In genomic region chr6:50821431-50822077, GRCh38 we compare ENCODE assay signal across 19 cellular contexts. TPM values are rescaled to one million over a fixed set of nuclear protein-coding genes. Genes with fewer than 3 reads are reported as not detected.
A peak's percentile ranks its signal among the peaks of the same experiment; 100 is the strongest.
DNase-seq lines count a peak whose midpoint lies in the region; ATAC-seq, FAIRE-seq and TF ChIP-seq lines count a peak whose summit lies in the region.
"Had no signal": no experiment of that assay in that cellular context is flagged by ENCODE, and none has a peak within 500 bp of the region (broad histone marks: within the 10 kb centered on the region; RNA-seq: fewer than 3 reads in every experiment).

No MANE protein-coding gene starts in this region.

- TF ChIP-seq CTCF in astrocyte (IDR thresholded peaks at IDR 0.05; ENCODE audit: insufficient read depth, low read depth, low read length) (no peak), suprapubic skin (IDR thresholded peaks at IDR 0.05) (no peak)

- peaks cover 3% of the 10 kb centered on the region for H3K36me3 Mint-ChIP-seq in T-helper 1 cell treated with Interleukin-12 subunit alpha and Interleukin-12 subunit beta and Interleukin-4 antibody, amounts not matched to agents 30 μg/mL and 1 μg/mL, for 36 hours (ENCODE audit: low read depth)
- no peaks in the 10 kb centered on the region for H3K36me3 Mint-ChIP-seq in astrocyte (ENCODE audit: low read depth, unreplicated experiment)
- H3K36me3 Mint-ChIP-seq: activated CD4-positive, alpha-beta memory T cell treated with anti-CD3 and anti-CD28 coated beads for 36 hours had no signal

- H3K4me3 Mint-ChIP-seq in T-helper 1 cell treated with Interleukin-12 subunit alpha and Interleukin-12 subunit beta and Interleukin-4 antibody, amounts not matched to agents 30 μg/mL and 1 μg/mL, for 36 hours = no peak overlapping the region
- H3K4me3 Mint-ChIP-seq in astrocyte (ENCODE audit: unreplicated experiment) = no peak overlapping the region
- H3K4me3 Mint-ChIP-seq: activated CD4-positive, alpha-beta memory T cell treated with anti-CD3 and anti-CD28 coated beads for 36 hours; stimulated activated naive CD8-positive, alpha-beta T cell treated with anti-CD3 and anti-CD28 coated beads, Interleukin-15, Interleukin-2, amounts not matched to agents 100 ng/mL and 50 ng/mL, for 24 hours had no signal

- no peaks in the 10 kb centered on the region for H4K20me1 ChIP-seq in astrocyte (ENCODE audit: insufficient read depth, low read length)

- peaks cover 12% of the 10 kb centered on the region for H3K4me1 Mint-ChIP-seq in T-helper 1 cell treated with Interleukin-12 subunit alpha and Interleukin-12 subunit beta and Interleukin-4 antibody, amounts not matched to agents 30 μg/mL and 1 μg/mL, for 36 hours (ENCODE audit: low read depth)
- peaks cover 5% of the 10 kb centered on the region for H3K4me1 Mint-ChIP-seq in astrocyte (ENCODE audit: low read depth, unreplicated experiment)

- H3K27ac Mint-ChIP-seq in T-helper 1 cell treated with Interleukin-12 subunit alpha and Interleukin-12 subunit beta and Interleukin-4 antibody, amounts not matched to agents 30 μg/mL and 1 μg/mL, for 36 hours = peak overlapping the region; percentile 4
- H3K27ac Mint-ChIP-seq in astrocyte (ENCODE audit: unreplicated experiment) = peak overlapping the region; percentile 29
- H3K27ac Mint-ChIP-seq: activated CD4-positive, alpha-beta memory T cell treated with anti-CD3 and anti-CD28 coated beads for 36 hours; stimulated activated naive CD8-positive, alpha-beta T cell treated with anti-CD3 and anti-CD28 coated beads, Interleukin-15, Interleukin-2, amounts not matched to agents 100 ng/mL and 50 ng/mL, for 24 hours had no signal

- H3K27ac ChIP-seq in astrocyte (ENCODE audit: low read depth, low read length) (no peak overlapping the region), suprapubic skin (peak overlapping the region; percentile 89)
- H3K27ac ChIP-seq: prostate gland, uterus had no signal

- H3K9me3 Mint-ChIP-seq in T-helper 1 cell treated with Interleukin-12 subunit alpha and Interleukin-12 subunit beta and Interleukin-4 antibody, amounts not matched to agents 30 μg/mL and 1 μg/mL, for 36 hours = no peaks in the 10 kb centered on the region
- peaks cover 4% of the 10 kb centered on the region for H3K9me3 Mint-ChIP-seq in astrocyte (ENCODE audit: unreplicated experiment)
- H3K9me3 Mint-ChIP-seq: stimulated activated naive CD8-positive, alpha-beta T cell treated with anti-CD3 and anti-CD28 coated beads, Interleukin-15, Interleukin-2, amounts not matched to agents 100 ng/mL and 50 ng/mL, for 24 hours had no signal

- H3K36me3 ChIP-seq in astrocyte (ENCODE audit: insufficient read depth, low read length) = no peaks in the 10 kb centered on the region
- no peaks in the 10 kb centered on the region for H3K36me3 ChIP-seq in suprapubic skin
- H3K36me3 ChIP-seq: prostate gland, uterus had no signal

- ATAC-seq in HG03159 (IDR thresholded peaks at IDR 0.05; ENCODE audit: unreplicated experiment) = no peak

- H2AFZ ChIP-seq in astrocyte (ENCODE audit: low read depth, low read length) = no peak overlapping the region

- H3K4me1 ChIP-seq in astrocyte (ENCODE audit: insufficient read depth, low read length) = no peaks in the 10 kb centered on the region
- peaks cover 35% of the 10 kb centered on the region for H3K4me1 ChIP-seq in suprapubic skin
- H3K4me1 ChIP-seq: prostate gland had no signal

- peaks cover 97% of the 10 kb centered on the region for H3K27me3 Mint-ChIP-seq in T-helper 1 cell treated with Interleukin-12 subunit alpha and Interleukin-12 subunit beta and Interleukin-4 antibody, amounts not matched to agents 30 μg/mL and 1 μg/mL, for 36 hours (ENCODE audit: low read depth)
- peaks cover 93% of the 10 kb centered on the region for H3K27me3 Mint-ChIP-seq in astrocyte (ENCODE audit: low read depth, unreplicated experiment)

- peaks cover 74% of the 10 kb centered on the region for H3K27me3 ChIP-seq in astrocyte (ENCODE audit: insufficient read depth, low read length)
- peaks cover 97% of the 10 kb centered on the region for H3K27me3 ChIP-seq in suprapubic skin

- H3K9ac ChIP-seq in astrocyte (ENCODE audit: low read length) = no peak overlapping the region

- H3K4me3 ChIP-seq in astrocyte (ENCODE audit: insufficient read depth, low read depth, low read length) = no peak overlapping the region
- peak overlapping the region; percentile 54 for H3K4me3 ChIP-seq in suprapubic skin
- H3K4me3 ChIP-seq: prostate gland, uterus had no signal

- no peak for DNase-seq in T-helper 1 cell
- no peak for DNase-seq in astrocyte (ENCODE audit: low read depth)
- DNase-seq in kidney tubule cell (ENCODE audit: low spot score) = peak; percentile 25
- no peak for DNase-seq in suprapubic skin (ENCODE audit: low spot score in 2 of 2)
- DNase-seq in activated CD4-positive, alpha-beta T cell treated with anti-CD3 and anti-CD28 coated beads for 48 hours = no peak
- DNase-seq in NK-92 treated with Interleukin-12 subunit alpha and Interleukin-12 subunit beta, amount 100 ng/mL, for 24 hours (lab: John Stamatoyannopoulos, UW) = no peak
- DNase-seq: activated CD4-positive, alpha-beta memory T cell treated with anti-CD3 and anti-CD28 coated beads for 36 hours; activated T-cell treated with anti-CD3 and anti-CD28 coated beads, Interleukin-2, amount 50 U/mL, for 48 hours; CD8-positive, alpha-beta memory T cell; effector CD8-positive, alpha-beta T cell; NCI-H146; NCI-H446 treated with DMSO at 0.1 percent for 48 hours; uterus had no signal

- no peak for TF ChIP-seq POLR2A in suprapubic skin (IDR thresholded peaks at IDR 0.05)

- no peak for FAIRE-seq in astrocyte (lab: Jason Lieb, UNC)

- WGBS in suprapubic skin = 3% methylated on average over 20 of the region's 20 CpGs

- no peak for TF ChIP-seq EP300 in suprapubic skin (IDR thresholded peaks at IDR 0.05)

- H3K4me2 ChIP-seq in astrocyte (ENCODE audit: low read length) = no peak overlapping the region

- H3K79me2 ChIP-seq in astrocyte (ENCODE audit: insufficient read depth, low read length) = no peaks in the 10 kb centered on the region

- H3K9me3 ChIP-seq in astrocyte (ENCODE audit: insufficient read depth, low read depth, low read length) (peaks cover 4% of the 10 kb centered on the region), suprapubic skin (no peaks in the 10 kb centered on the region)
- H3K9me3 ChIP-seq: prostate gland, uterus had no signal

RNA-seq across cellular contexts. Expression of gene TFAP2B, which starts 2.9 kb away (rescaled TPM):
- not detected in 2 replicates for total RNA-seq in astrocyte
- total RNA-seq in suprapubic skin = 1 to 10 TPM; 4.3 to 9.0 (median 8.2) TPM
- total RNA-seq: activated CD4-positive, alpha-beta memory T cell treated with anti-CD3 and anti-CD28 coated beads for 36 hours; cardiac septum; CD8-positive, alpha-beta memory T cell; myocyte had no signal
